ENCODE assay signal across 9 cellular contexts in the genomic region with DNA sequence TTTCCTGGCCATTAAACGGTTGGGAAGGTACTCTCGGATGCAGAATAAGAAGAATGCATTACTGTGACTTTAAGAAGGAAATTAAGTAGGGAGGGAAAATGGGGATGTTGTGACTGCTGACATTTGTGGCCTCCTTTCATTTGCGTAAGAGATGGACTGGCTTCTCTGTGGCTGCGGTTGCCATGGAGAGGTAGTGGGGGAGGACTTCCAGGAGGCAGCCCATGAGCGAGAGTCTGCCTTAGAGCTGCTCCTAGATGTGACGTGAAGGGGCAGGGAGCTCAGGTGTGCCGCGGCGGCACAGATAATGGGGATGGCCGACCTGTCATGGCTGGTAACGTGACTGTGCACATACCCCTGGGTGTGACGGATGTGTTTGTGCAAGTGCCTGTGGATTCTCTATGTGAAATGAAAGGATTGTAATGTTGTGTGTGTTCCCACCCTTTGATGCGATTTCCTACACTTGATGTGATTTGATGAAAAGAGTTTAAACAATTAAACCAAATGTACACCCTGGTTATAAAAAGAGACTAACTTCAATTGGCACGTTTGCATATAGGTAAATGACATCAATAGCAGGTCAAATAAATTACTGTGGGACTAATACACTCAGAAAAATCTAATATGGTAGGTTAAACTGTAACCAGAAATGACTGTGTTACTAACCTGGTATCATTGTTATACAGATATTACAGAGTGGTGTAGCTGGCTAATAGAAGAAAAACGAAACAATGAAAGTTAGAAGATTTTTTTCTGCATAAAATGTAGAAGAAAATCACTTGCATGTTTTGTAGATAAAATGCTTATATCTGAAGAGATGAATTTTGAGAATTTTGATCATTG. TPM values are rescaled to one million over a fixed set of nuclear protein-coding genes. Genes with fewer than 3 reads are reported as not detected.
DNase-seq lines count a peak whose midpoint lies in the region; ATAC-seq and TF ChIP-seq lines count a peak whose summit lies in the region.
"Had no signal": no experiment of that assay in that cellular context is flagged by ENCODE, and none has a peak within 500 bp of the region (broad histone marks: within the 10 kb centered on the region; RNA-seq: fewer than 3 reads in every experiment).

No MANE protein-coding gene starts in this region.

- peak overlapping the region; percentile 27 for H3K27ac Mint-ChIP-seq in progenitor cell of endocrine pancreas

- CTCF ChIA-PET in HEK293T (lab: Yijun Ruan, JAX) = no interaction called here

- ATAC-seq in GM18873 (IDR thresholded peaks at IDR 0.05; ENCODE audit: low FRiP score, unreplicated experiment) (peak; percentile 79), HG03103 (IDR thresholded peaks at IDR 0.05; ENCODE audit: low read depth, unreplicated experiment) (peak; percentile 74), left cardiac atrium (peak; percentile 59 to 82)
- ATAC-seq: Panc1 had no signal

- H3K4me3 Mint-ChIP-seq in progenitor cell of endocrine pancreas (ENCODE audit: low read depth) = peak overlapping the region; percentile 35

- H3K4me1 Mint-ChIP-seq in progenitor cell of endocrine pancreas (ENCODE audit: low read depth) = peaks cover 15% of the 10 kb centered on the region

- TF ChIP-seq CTCF in progenitor cell of endocrine pancreas (IDR thresholded peaks at IDR 0.05; ENCODE audit: unreplicated experiment) = no peak

- H3K27me3 Mint-ChIP-seq in progenitor cell of endocrine pancreas = no peaks in the 10 kb centered on the region

- H3K9me3 Mint-ChIP-seq in progenitor cell of endocrine pancreas (ENCODE audit: low read depth) = no peaks in the 10 kb centered on the region

- no peaks in the 10 kb centered on the region for H3K36me3 Mint-ChIP-seq in progenitor cell of endocrine pancreas (ENCODE audit: insufficient read depth)

- peak; percentile 31 for DNase-seq in OCI-M1 (lab: John Stamatoyannopoulos, UW)
- peak; percentile 39 for DNase-seq in activated gamma-delta T cell treated with anti-CD3 and anti-CD28 coated beads, Interleukin-2, amount 50 U/mL, for 16 hours (ENCODE audit: low read depth)
- DNase-seq in left cardiac atrium = peak; percentile 70
- DNase-seq in progenitor cell of endocrine pancreas (ENCODE audit: low spot score, unreplicated experiment) = no peak
- DNase-seq in HK-2 (ENCODE audit: unreplicated experiment) = no peak
- DNase-seq in HEK293T (ENCODE audit: extremely low spot score) = no peak

- POLR2A ChIA-PET in HEK293T (lab: Yijun Ruan, JAX) = no interaction called here

- intact Hi-C loops in left cardiac atrium (cut with DNase I) = no loop called here

TF ChIP-seq in HEK293T, 16 proteins besides CTCF, POLR2A, EP300 and RAD21:
- TF ChIP-seq CTBP1 (IDR thresholded peaks at IDR 0.05; ENCODE audit: borderline replicate concordance) (no peak), SP1 (IDR thresholded peaks at IDR 0.05) (no peak), L3MBTL2 (conservative IDR thresholded peaks at IDR 0.05) (no peak), BHLHE40 (IDR thresholded peaks at IDR 0.05; ENCODE audit: borderline replicate concordance) (no peak), ARNT (IDR thresholded peaks at IDR 0.05) (no peak), NFRKB (IDR thresholded peaks at IDR 0.05) (no peak), SUZ12 (IDR thresholded peaks at IDR 0.05) (no peak), FOXA1 (IDR thresholded peaks at IDR 0.05) (no peak), ZNF384 (IDR thresholded peaks at IDR 0.05) (no peak), TARDBP (IDR thresholded peaks at IDR 0.05) (no peak), LEF1 (IDR thresholded peaks at IDR 0.05; ENCODE audit: borderline replicate concordance) (no peak), ELF4 (IDR thresholded peaks at IDR 0.05) (no peak), FOXK2 (IDR thresholded peaks at IDR 0.05) (no peak), FOXM1 (IDR thresholded peaks at IDR 0.05; ENCODE audit: borderline replicate concordance) (no peak), HDGF (IDR thresholded peaks at IDR 0.05; ENCODE audit: borderline replicate concordance) (no peak)
- TF ChIP-seq, protein P1, sequence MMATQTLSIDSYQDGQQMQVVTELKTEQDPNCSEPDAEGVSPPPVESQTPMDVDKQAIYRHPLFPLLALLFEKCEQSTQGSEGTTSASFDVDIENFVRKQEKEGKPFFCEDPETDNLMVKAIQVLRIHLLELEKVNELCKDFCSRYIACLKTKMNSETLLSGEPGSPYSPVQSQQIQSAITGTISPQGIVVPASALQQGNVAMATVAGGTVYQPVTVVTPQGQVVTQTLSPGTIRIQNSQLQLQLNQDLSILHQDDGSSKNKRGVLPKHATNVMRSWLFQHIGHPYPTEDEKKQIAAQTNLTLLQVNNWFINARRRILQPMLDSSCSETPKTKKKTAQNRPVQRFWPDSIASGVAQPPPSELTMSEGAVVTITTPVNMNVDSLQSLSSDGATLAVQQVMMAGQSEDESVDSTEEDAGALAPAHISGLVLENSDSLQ (IDR thresholded peaks at IDR 0.05) = no peak

RNA-seq across cellular contexts. Expression of gene HIVEP1, which starts 48.9 kb away (rescaled TPM):
- 10 to 100 TPM; 14.3 to 18.0 TPM for total RNA-seq in left cardiac atrium
- 29.8 and 35.7 TPM in 2 replicates for total RNA-seq in progenitor cell of endocrine pancreas

Comparison
In these comparisons a context has a peak if more than half of its experiments do, and no peak if none do; other contexts are left out.
1. DNase-seq: peak in OCI-M1 (single experiment), activated gamma-delta T cell treated with anti-CD3 and anti-CD28 coated beads, Interleukin-2, amount 50 U/mL, for 16 hours (single experiment) and left cardiac atrium (single experiment); none in progenitor cell of endocrine pancreas (single experiment), HK-2 (single experiment) and HEK293T (single experiment).
2. Peak in every context shown above with its lines, with median percentiles within 50 percentile points of each other: ATAC-seq.